Comparison of ENCODE assay signal across 2 cellular contexts in genomic region chr6:136779682-136780081, GRCh38.
TF ChIP-seq lines count a peak whose summit lies in the region.

No MANE protein-coding gene starts in this region.

TF ChIP-seq in HEK293, 187 proteins besides CTCF, POLR2A, EP300 and RAD21:
- TF ChIP-seq SCRT2 (tag by site-specific recombination; IDR thresholded peaks at IDR 0.05), result peak; percentile 58
- no peak for TF ChIP-seq ZNF629 (tag by site-specific recombination; IDR thresholded peaks at IDR 0.05)

TF ChIP-seq in GM12878, 131 proteins besides CTCF, POLR2A, EP300 and RAD21:
- TF ChIP-seq BCLAF1 (IDR thresholded peaks at IDR 0.05) (no peak), NBN (IDR thresholded peaks at IDR 0.05) (no peak), POLR2AphosphoS5 (IDR thresholded peaks at IDR 0.05; ENCODE audit: low read length) (peak; percentile 49; the same call in 1 of the 2 replicates)
TF ChIP-seq in GM12878: peak in this region for 1.
